Comparison of ENCODE assay signal across 32 cellular contexts in genomic region chr2:6369266-6369665, GRCh38.
"Had no signal": no experiment of that assay in that cellular context is flagged by ENCODE, and none has a peak within 500 bp of the region (broad histone marks: within the 10 kb centered on the region; RNA-seq: fewer than 3 reads in every experiment).

No MANE protein-coding gene starts in this region.

- H3K27ac ChIP-seq: adrenal gland, body of pancreas, breast epithelium, VCaP had no signal

- H3K4me1 ChIP-seq: adrenal gland, body of pancreas, breast epithelium had no signal

- H3K27me3 ChIP-seq: adrenal gland, body of pancreas, brain microvascular endothelial cell, breast epithelium had no signal

- H3K36me3 ChIP-seq: adrenal gland, brain microvascular endothelial cell, breast epithelium had no signal

- FAIRE-seq: astrocyte had no signal

- H3K9me3 ChIP-seq: adrenal gland, body of pancreas, breast epithelium had no signal

- DNase-seq: activated B cell treated with CpG ODN at 0.5 μM for 24 hours; activated CD4-positive, alpha-beta memory T cell treated with anti-CD3 and anti-CD28 coated beads for 36 hours; activated CD4-positive, alpha-beta T cell treated with anti-CD3 and anti-CD28 coated beads for 4 hours; activated CD4-positive, alpha-beta T cell treated with anti-CD3 and anti-CD28 coated beads, Interleukin-2, amount 10 ng/mL, durations not matched to agents 24 days and 14 days; activated CD4-positive, alpha-beta T cell treated with anti-CD3 and anti-CD28 coated beads, Interleukin-2, amount 50 U/mL, for 1 hour; activated CD4-positive, alpha-beta T cell treated with anti-CD3 and anti-CD28 coated beads, Interleukin-2, amount 50 U/mL, for 4 hours; activated CD4-positive, CD25-positive, alpha-beta regulatory T cell treated with anti-CD3 and anti-CD28 coated beads, Interleukin-2, amount 50 U/mL, for 72 hours; activated CD8-positive, alpha-beta memory T cell treated with anti-CD3 and anti-CD28 coated beads, Interleukin-2, amount 50 U/mL, for 4 hours; activated CD8-positive, alpha-beta T cell treated with anti-CD3 and anti-CD28 coated beads for 36 hours; activated gamma-delta T cell; activated naive CD4-positive, alpha-beta T cell treated with anti-CD3 and anti-CD28 coated beads for 36 hours; activated naive CD4-positive, alpha-beta T cell treated with anti-CD3 and anti-CD28 coated beads, Interleukin-2, amount 50 U/mL, for 16 hours; activated naive CD8-positive, alpha-beta T cell treated with anti-CD3 and anti-CD28 coated beads for 36 hours; activated T-cell treated with anti-CD3 and anti-CD28 coated beads for 4 hours; activated T-cell treated with anti-CD3 and anti-CD28 coated beads, Interleukin-2, amount 50 U/mL, for 1 hour; activated T-cell treated with anti-CD3 and anti-CD28 coated beads, Interleukin-2, amount 50 U/mL, for 4 hours; activated T-cell treated with anti-CD3 and anti-CD28 coated beads, Interleukin-2, amount 50 U/mL, for 72 hours; adrenal gland; amniotic stem cell; aorta; body of pancreas; brain microvascular endothelial cell; central memory CD4-positive, alpha-beta T cell; SW 1271; T-helper 1 cell; T-helper 2 cell; T-helper 9 cell had no signal

- H3K4me3 ChIP-seq: adrenal gland, body of pancreas, breast epithelium had no signal

- ATAC-seq: activated CD8-positive, alpha-beta T cell treated with anti-CD3 and anti-CD28 coated beads for 36 hours; activated naive CD4-positive, alpha-beta T cell treated with anti-CD3 and anti-CD28 coated beads, Interleukin-2, amount 50 U/mL, for 72 hours; activated T-cell treated with anti-CD3 and anti-CD28 coated beads, Interleukin-2, amount 50 U/mL, for 4 hours; activated T-cell treated with anti-CD3 and anti-CD28 coated beads, Interleukin-2, amount 50 U/mL, for 72 hours; activated T-helper 17 cell treated with anti-CD3 and anti-CD28 coated beads, Interleukin-2, amount 50 U/mL, for 72 hours; body of pancreas had no signal
